Comparison of ENCODE assay signal across 18 cellular contexts in the genomic region with DNA sequence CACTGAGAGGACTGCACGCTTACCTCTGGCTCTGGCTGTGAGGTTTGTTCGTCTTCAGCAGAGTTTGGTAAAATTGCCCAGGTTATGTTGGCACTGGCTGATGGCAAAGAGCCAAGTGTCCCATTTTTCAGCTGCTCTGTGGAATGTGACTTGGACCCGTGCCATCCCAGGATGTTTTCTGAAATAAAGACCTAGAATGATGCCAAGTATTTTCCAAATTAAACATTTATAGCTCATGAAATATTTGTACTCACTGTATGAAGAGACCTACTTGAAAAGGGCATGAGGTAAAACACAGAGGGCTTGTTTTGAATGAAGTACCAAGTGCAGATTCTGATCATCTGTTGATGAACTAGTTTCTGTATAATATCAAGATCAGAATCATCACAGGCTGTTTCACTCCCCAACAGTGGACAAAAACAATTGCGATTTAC.
DNase-seq lines count a peak whose midpoint lies in the region; TF ChIP-seq lines count a peak whose summit lies in the region.
"Had no signal": no experiment of that assay in that cellular context is flagged by ENCODE, and none has a peak within 500 bp of the region (broad histone marks: within the 10 kb centered on the region; RNA-seq: fewer than 3 reads in every experiment).

No MANE protein-coding gene starts in this region.

- H3K4me1 ChIP-seq in suprapubic skin, result no peaks in the 10 kb centered on the region
- H3K4me1 ChIP-seq: BLaER1 treated with 17β-estradiol and CSF1 and Interleukin-3, amounts not matched to agents 10 nM and 100 nM had no signal

- no peaks in the 10 kb centered on the region for H3K27me3 ChIP-seq in suprapubic skin
- H3K27me3 ChIP-seq: BLaER1 treated with 17β-estradiol and CSF1 and Interleukin-3, amounts not matched to agents 10 nM and 100 nM; sigmoid colon had no signal

- H3K27ac ChIP-seq in suprapubic skin, result no peak overlapping the region
- H3K27ac ChIP-seq: BLaER1 treated with 17β-estradiol and CSF1 and Interleukin-3, amounts not matched to agents 10 nM and 100 nM; sigmoid colon had no signal

- TF ChIP-seq EP300 in suprapubic skin (IDR thresholded peaks at IDR 0.05), result no peak

- TF ChIP-seq POLR2A in suprapubic skin (IDR thresholded peaks at IDR 0.05), result no peak

- WGBS in suprapubic skin, result 58% methylated on average over 4 of the region's 4 CpGs

- H3K4me3 ChIP-seq in suprapubic skin, result no peak overlapping the region
- H3K4me3 ChIP-seq: BLaER1 treated with 17β-estradiol and CSF1 and Interleukin-3, amounts not matched to agents 10 nM and 100 nM; sigmoid colon had no signal

- no peak for TF ChIP-seq CTCF in suprapubic skin (IDR thresholded peaks at IDR 0.05)

- H3K36me3 ChIP-seq in suprapubic skin, result no peaks in the 10 kb centered on the region
- H3K36me3 ChIP-seq: BLaER1 treated with 17β-estradiol and CSF1 and Interleukin-3, amounts not matched to agents 10 nM and 100 nM; sigmoid colon had no signal

- no peaks in the 10 kb centered on the region for H3K9me3 ChIP-seq in suprapubic skin
- H3K9me3 ChIP-seq: BLaER1 treated with 17β-estradiol and CSF1 and Interleukin-3, amounts not matched to agents 10 nM and 100 nM; sigmoid colon had no signal

- DNase-seq in NCI-H1105 (lab: John Stamatoyannopoulos, UW) (peak; percentile 79), NCI-H748 treated with DMSO at 0.1 percent for 48 hours (lab: John Stamatoyannopoulos, UW) (peak; percentile 11), dermis blood vessel endothelial cell (peak; percentile 83), renal cortical epithelial cell (ENCODE audit: low read depth) (peak; percentile 50), hypothalamus (lab: John Stamatoyannopoulos, UW) (no peak), suprapubic skin (ENCODE audit: low spot score in 2 of 2) (no peak)
- DNase-seq in activated effector memory CD4-positive, alpha-beta T cell treated with Interleukin-2 at 50 U/mL for 16 hours, result no peak
- DNase-seq: activated CD4-positive, CD25-positive, alpha-beta regulatory T cell treated with anti-CD3 and anti-CD28 coated beads, Interleukin-2, amount 50 U/mL, for 72 hours; activated naive CD8-positive, alpha-beta T cell treated with anti-CD3 and anti-CD28 coated beads, Interleukin-2, amount 10 ng/mL, durations not matched to agents 7 days and 5 days; activated T-cell treated with anti-CD3 and anti-CD28 coated beads for 4 hours; head of caudate nucleus; left colon; naive thymus-derived CD8-positive, alpha-beta T cell; NCI-H1436 treated with DMSO at 0.1 percent for 48 hours; sigmoid colon; stimulated activated naive CD4-positive, alpha-beta T cell; T-cell had no signal

Comparison
In these comparisons a context has a peak if more than half of its experiments do, and no peak if none do; other contexts are left out.
1. DNase-seq: peak in NCI-H1105 (single experiment), NCI-H748 treated with DMSO at 0.1 percent for 48 hours (single experiment), dermis blood vessel endothelial cell (single experiment) and renal cortical epithelial cell (single experiment); none in hypothalamus (0 of 51), activated effector memory CD4-positive, alpha-beta T cell treated with Interleukin-2 at 50 U/mL for 16 hours (single experiment) and suprapubic skin (0 of 2).